8 cellular contexts compared by ENCODE assay signal in genomic region chr11:116771935-116772334, GRCh38. TPM values are rescaled to one million over a fixed set of nuclear protein-coding genes. Genes with fewer than 3 reads are reported as not detected.
DNase-seq lines count a peak whose midpoint lies in the region; ATAC-seq and TF ChIP-seq lines count a peak whose summit lies in the region.

No MANE protein-coding gene starts in this region.

- TF ChIP-seq CTCF in GM12875 (IDR thresholded peaks at IDR 0.05; ENCODE audit: borderline replicate concordance, insufficient read depth, low read depth, low read length): no peak
- TF ChIP-seq CTCF in Panc1 (IDR thresholded peaks at IDR 0.05): no peak
- no peak for TF ChIP-seq CTCF in fibroblast of mammary gland (conservative IDR thresholded peaks at IDR 0.05; ENCODE audit: control insufficient read depth, insufficient read depth, low read depth, low read length)
- no peak for TF ChIP-seq CTCF in retinal pigment epithelial cell (conservative IDR thresholded peaks at IDR 0.05; ENCODE audit: low read depth, low read length)

- POLR2A ChIA-PET in Panc1 (lab: Charles Lee): interaction anchor here (1.7 kb wide), 1 partner anchor 15 kb away, joined by 3 read pairs; no protein-coding TSS in a partner anchor

- CTCF ChIA-PET in Panc1 (lab: Charles Lee): interaction anchor here (1.2 kb wide), 1 partner anchor 18 kb away, joined by 4 read pairs; no protein-coding TSS in a partner anchor

- no peaks in the 10 kb centered on the region for H3K9me3 ChIP-seq in Panc1 (ENCODE audit: control insufficient read depth, insufficient read depth, low read depth, low read length)

- no peak for DNase-seq in Panc1 (ENCODE audit: low read depth, low spot score)
- DNase-seq in fibroblast of mammary gland (ENCODE audit: low read depth): no peak
- no peak for DNase-seq in retinal pigment epithelial cell (ENCODE audit: low read depth)
- no peak for DNase-seq in GM03348 (ENCODE audit: low spot score)
- no peak for DNase-seq in foreskin melanocyte
- no peak for DNase-seq in CD1c-positive myeloid dendritic cell (ENCODE audit: extremely low spot score)

- H3K36me3 ChIP-seq in Panc1 (ENCODE audit: control insufficient read depth, insufficient read depth, low read length): peaks cover 12% of the 10 kb centered on the region

- BruUV-seq in Panc1 (replicated peaks; lab: Mats Ljungman, UMichigan): TSS peak; percentile 69

- in situ Hi-C loops in Panc1 (cut with HindIII; ENCODE audit: low pct_unique_long_range_greater_than_20kb, low sequenced_read_pairs): no loop called here

- no peak for ATAC-seq in Panc1
- ATAC-seq in GM21381 (IDR thresholded peaks at IDR 0.05; ENCODE audit: unreplicated experiment): no peak

- peak overlapping the region; percentile 81 for H3K4me3 ChIP-seq in GM12875 (ENCODE audit: low read depth, low read length)
- peak overlapping the region; percentile 90 to 96 for H3K4me3 ChIP-seq in Panc1 (ENCODE audit: low read depth in 2 of 2, low read length in 2 of 2)
- H3K4me3 ChIP-seq in fibroblast of mammary gland (ENCODE audit: control insufficient read depth, low read depth, low read length): peak overlapping the region; percentile 62
- H3K4me3 ChIP-seq in retinal pigment epithelial cell (ENCODE audit: low read length): peak overlapping the region; percentile 94

- intact Hi-C loops in Panc1 (cut with micrococcal nuclease; ENCODE audit: unreplicated experiment): no loop called here

- no peaks in the 10 kb centered on the region for H3K27me3 ChIP-seq in Panc1 (ENCODE audit: control insufficient read depth, insufficient read depth, low read length)

- H3K4me1 ChIP-seq in Panc1 (ENCODE audit: control insufficient read depth, insufficient read depth, low read length): peaks cover 20% of the 10 kb centered on the region

- H3K27ac ChIP-seq in Panc1 (ENCODE audit: low read length): peak overlapping the region; percentile 99

RNA-seq across cellular contexts. Expression of gene BUD13, which starts 0.9 kb away (rescaled TPM):
- 30.0 TPM for total RNA-seq in Panc1 (2021; ENCODE audit: unreplicated experiment)
- 20.6 TPM for polyA plus RNA-seq in Panc1 (2012; ENCODE audit: insufficient read length)

RNA-seq across cellular contexts. Expression of gene ZPR1, which starts 15.9 kb away (rescaled TPM):
- 139 TPM for total RNA-seq in Panc1 (2021; ENCODE audit: unreplicated experiment)
- polyA plus RNA-seq in Panc1 (2012; ENCODE audit: insufficient read length): 130 TPM

RNA-seq across cellular contexts. Expression of gene APOA5, which starts 19.7 kb away (rescaled TPM):
- total RNA-seq in Panc1 (2021; ENCODE audit: unreplicated experiment): 0.39 TPM
- polyA plus RNA-seq in Panc1 (2012; ENCODE audit: insufficient read length): not detected

RNA-seq across cellular contexts. Expression of gene APOA4, which starts 51.2 kb away (rescaled TPM):
- total RNA-seq in Panc1 (2021; ENCODE audit: unreplicated experiment): not detected
- polyA plus RNA-seq in Panc1 (2012; ENCODE audit: insufficient read length): not detected

RNA-seq across cellular contexts. Expression of gene APOC3, which starts 57.8 kb away (rescaled TPM):
- total RNA-seq in Panc1 (2021; ENCODE audit: unreplicated experiment): 1.2 TPM
- not detected for polyA plus RNA-seq in Panc1 (2012; ENCODE audit: insufficient read length)
